In the genomic region with DNA sequence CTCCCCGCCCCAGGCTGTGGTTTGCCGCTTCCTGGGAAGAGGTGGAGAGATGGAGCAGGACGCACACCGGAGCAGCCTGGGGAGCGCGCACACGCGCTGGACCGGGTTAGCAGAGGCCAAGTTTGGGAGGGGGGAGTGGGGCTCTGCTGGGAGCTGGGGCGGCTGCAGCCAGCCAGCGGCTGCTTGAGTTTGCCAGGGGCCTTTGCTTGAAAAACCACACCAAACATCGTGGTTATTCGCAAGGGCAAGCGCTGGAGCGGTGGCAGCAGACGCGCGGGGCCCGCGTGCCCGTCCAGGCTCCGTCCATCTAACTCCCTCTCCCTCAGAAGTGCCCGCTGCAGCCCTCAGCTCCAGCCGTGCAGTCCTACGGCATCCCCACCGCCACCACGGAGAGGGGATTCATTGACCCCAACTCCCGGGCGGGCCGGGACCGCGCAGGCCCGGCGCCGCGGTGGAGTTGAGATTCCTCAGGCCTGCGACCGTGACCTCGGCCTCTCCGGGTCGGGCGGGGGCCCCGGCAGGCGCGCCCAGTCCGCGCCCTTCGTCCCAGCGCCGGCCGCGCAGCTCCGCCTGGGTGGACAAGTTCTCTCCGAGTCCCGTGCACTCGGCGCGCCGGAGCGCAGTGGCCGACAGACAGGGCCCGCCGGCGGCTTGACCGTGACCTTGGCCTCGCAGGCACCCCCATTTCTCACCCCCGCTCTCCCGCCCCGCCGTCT, we compare ENCODE assay signal across 1 cellular context.
TF ChIP-seq lines count a peak whose summit lies in the region.

No MANE protein-coding gene starts in this region.

TF ChIP-seq in WTC11, 78 proteins besides CTCF, POLR2A, EP300 and RAD21 (continued from another document):
- TF ChIP-seq, protein P1, sequence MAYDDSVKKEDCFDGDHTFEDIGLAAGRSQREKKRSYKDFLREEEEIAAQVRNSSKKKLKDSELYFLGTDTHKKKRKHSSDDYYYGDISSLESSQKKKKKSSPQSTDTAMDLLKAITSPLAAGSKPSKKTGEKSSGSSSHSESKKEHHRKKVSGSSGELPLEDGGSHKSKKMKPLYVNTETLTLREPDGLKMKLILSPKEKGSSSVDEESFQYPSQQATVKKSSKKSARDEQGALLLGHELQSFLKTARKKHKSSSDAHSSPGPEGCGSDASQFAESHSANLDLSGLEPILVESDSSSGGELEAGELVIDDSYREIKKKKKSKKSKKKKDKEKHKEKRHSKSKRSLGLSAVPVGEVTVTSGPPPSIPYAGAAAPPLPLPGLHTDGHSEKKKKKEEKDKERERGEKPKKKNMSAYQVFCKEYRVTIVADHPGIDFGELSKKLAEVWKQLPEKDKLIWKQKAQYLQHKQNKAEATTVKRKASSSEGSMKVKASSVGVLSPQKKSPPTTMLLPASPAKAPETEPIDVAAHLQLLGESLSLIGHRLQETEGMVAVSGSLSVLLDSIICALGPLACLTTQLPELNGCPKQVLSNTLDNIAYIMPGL (CRISPR knock-in tag; IDR thresholded peaks at IDR 0.05) = no peak; the same call in 1 of the 2 replicates
- TF ChIP-seq, protein P2, sequence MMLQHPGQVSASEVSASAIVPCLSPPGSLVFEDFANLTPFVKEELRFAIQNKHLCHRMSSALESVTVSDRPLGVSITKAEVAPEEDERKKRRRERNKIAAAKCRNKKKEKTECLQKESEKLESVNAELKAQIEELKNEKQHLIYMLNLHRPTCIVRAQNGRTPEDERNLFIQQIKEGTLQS (CRISPR knock-in tag; conservative IDR thresholded peaks at IDR 0.05) = no peak
